In genomic region chr6:148755379-148755778, GRCh38 we compare ENCODE assay signal across 8 cellular contexts. TPM values are rescaled to one million over a fixed set of nuclear protein-coding genes. Genes with fewer than 3 reads are reported as not detected.
DNase-seq lines count a peak whose midpoint lies in the region; FAIRE-seq and TF ChIP-seq lines count a peak whose summit lies in the region.
"Not testable (repeated sequence)": the region's sequence is repeated elsewhere in the genome, so short reads cannot be mapped to it uniquely, and the experiment has no call there.
"Had no signal": no experiment of that assay in that cellular context is flagged by ENCODE, and none has a peak within 500 bp of the region (broad histone marks: within the 10 kb centered on the region; RNA-seq: fewer than 3 reads in every experiment).

No MANE protein-coding gene starts in this region.

- WGBS in endodermal cell (ENCODE audit: insufficient coverage in 1 of 2, insufficient read length in 1 of 2), 2 experiments = no CpG with 5 or more reads among the region's 1 CpG

- not testable (repeated sequence) for H3K4me3 ChIP-seq in HEK293 (ENCODE audit: low read depth, low read length); endodermal cell (ENCODE audit: low read length)

- not testable (repeated sequence) for H3K9me3 ChIP-seq in HEK293 (ENCODE audit: control insufficient read depth, insufficient read depth, low read depth, low read length); endodermal cell (ENCODE audit: control insufficient read depth, low read length)

- H3K4me1 Mint-ChIP-seq in HFFc6 (ENCODE audit: low read depth) (peaks cover 33% of the 10 kb centered on the region), endodermal cell (peaks cover 15% of the 10 kb centered on the region)
- H3K4me1 Mint-ChIP-seq in progenitor cell of endocrine pancreas (ENCODE audit: low read depth); type B pancreatic cell (ENCODE audit: unreplicated experiment): not testable (repeated sequence)

- not testable (repeated sequence) for H3K27me3 Mint-ChIP-seq in HFFc6 (ENCODE audit: insufficient read depth); endodermal cell (ENCODE audit: insufficient read depth); type B pancreatic cell
- H3K27me3 Mint-ChIP-seq in progenitor cell of endocrine pancreas = peaks cover 34% of the 10 kb centered on the region

- peaks cover 17% of the 10 kb centered on the region for H3K4me1 ChIP-seq in HEK293 (ENCODE audit: control insufficient read depth, insufficient read depth, low read length)
- not testable (repeated sequence) for H3K4me1 ChIP-seq in endodermal cell (ENCODE audit: control insufficient read depth, insufficient read depth, low read length)

- H3K27ac Mint-ChIP-seq in HFFc6, endodermal cell, progenitor cell of endocrine pancreas, type B pancreatic cell: not testable (repeated sequence)

- H3K27ac ChIP-seq in HEK293 (ENCODE audit: extremely low read depth, low read depth, low read length); endodermal cell (ENCODE audit: low read depth, low read length): not testable (repeated sequence)

- not testable (repeated sequence) for H3K9ac ChIP-seq in endodermal cell (ENCODE audit: extremely low read depth, low read length, poor library complexity, severe bottlenecking)

- not testable (repeated sequence) for H3K4me3 Mint-ChIP-seq in HFFc6; endodermal cell; progenitor cell of endocrine pancreas (ENCODE audit: low read depth); type B pancreatic cell

- not testable (repeated sequence) for H3K36me3 Mint-ChIP-seq in HFFc6 (ENCODE audit: low read depth); endodermal cell (ENCODE audit: low read depth); progenitor cell of endocrine pancreas (ENCODE audit: insufficient read depth); type B pancreatic cell

- DNase-seq in HFFc6; endodermal cell; frontal cortex (ENCODE audit: low spot score in 2 of 2); progenitor cell of endocrine pancreas (ENCODE audit: low spot score, unreplicated experiment); type B pancreatic cell (ENCODE audit: extremely low spot score, unreplicated experiment): not testable (repeated sequence)

- H3K27me3 ChIP-seq in endodermal cell (ENCODE audit: control insufficient read depth, insufficient read depth, low read length, poor library complexity, severe bottlenecking) = not testable (repeated sequence)

- H3K36me3 ChIP-seq in HEK293 (ENCODE audit: control insufficient read depth in 2 of 2, insufficient read depth in 1 of 2, low read length in 2 of 2); endodermal cell (ENCODE audit: control insufficient read depth, insufficient read depth, low read length): not testable (repeated sequence)

- H3K9me3 Mint-ChIP-seq in HFFc6; endodermal cell; progenitor cell of endocrine pancreas (ENCODE audit: low read depth); type B pancreatic cell: not testable (repeated sequence)

- CTCF ChIA-PET in HEK293 (lab: Yijun Ruan, JAX) = interaction anchor here (0.6 to 1.2 kb wide), 4 partner anchors 138 to 805 kb away, joined by 3 to 4 read pairs (median 3); no protein-coding TSS in a partner anchor

- FAIRE-seq in endometrium (lab: Jason Lieb, UNC) (peak; percentile 81), frontal cortex (lab: Jason Lieb, UNC) (peak; percentile 13)

- POLR2A ChIA-PET in HEK293 (lab: Yijun Ruan, JAX) = interaction anchor here (1.0 kb wide), 1 partner anchor 8 kb away, joined by 5 read pairs; no protein-coding TSS in a partner anchor

- TF ChIP-seq CTCF in HEK293 (tag by site-specific recombination; IDR thresholded peaks at IDR 0.05) = not testable (repeated sequence)
- 0 out of 2 replicates have a peak, but pooled peaks have one; percentile 9 for TF ChIP-seq CTCF in HFFc6 (IDR thresholded peaks at IDR 0.05)
- peak; percentile 50 for TF ChIP-seq CTCF in endodermal cell (conservative IDR thresholded peaks at IDR 0.05)
- peak; percentile 7 for TF ChIP-seq CTCF in progenitor cell of endocrine pancreas (IDR thresholded peaks at IDR 0.05; ENCODE audit: unreplicated experiment)
- TF ChIP-seq CTCF in type B pancreatic cell (conservative IDR thresholded peaks at IDR 0.05) = peak; percentile 44

TF ChIP-seq in HEK293, 187 proteins besides CTCF, POLR2A, EP300 and RAD21:
- TF ChIP-seq EGR2 (tag by site-specific recombination; IDR thresholded peaks at IDR 0.05; ENCODE audit: low read depth) (peak; percentile 65; the same call in 1 of the 2 replicates), ZIC2 (tag by site-specific recombination; IDR thresholded peaks at IDR 0.05) (peak; percentile 56), GLIS1 (tag by site-specific recombination; IDR thresholded peaks at IDR 0.05) (peak; percentile 17; the same call in 1 of the 2 replicates), ZFHX2 (tag by site-specific recombination; conservative IDR thresholded peaks at IDR 0.05) (peak; percentile 78)

RNA-seq across cellular contexts. Expression of gene UST, which starts 8.5 kb away (rescaled TPM):
- total RNA-seq in HFFc6 (2021; fragmentation: NEBNext Ultra II Directional; extraction: Animal tissue kit (Norgen Biotek cat#: 25700)) = 10 to 100 TPM; 12.9 to 17.3 (median 16.7) TPM
- total RNA-seq in endodermal cell (10 to 100 TPM; 15.3 to 16.3 TPM), frontal cortex (39.5 TPM), progenitor cell of endocrine pancreas (2.9 and 4.7 TPM in 2 replicates), type B pancreatic cell (ENCODE audit: low replicate concordance) (8.4 and 9.7 TPM in 2 replicates)
- polyA plus RNA-seq in endodermal cell (2013, experiment 1 of 2) = 16.6 TPM
- 15.3 TPM for polyA plus RNA-seq in endodermal cell (2013, experiment 2 of 2)
- total RNA-seq: Caco-2 had no signal
